Comparison of ENCODE assay signal across 8 cellular contexts in genomic region chr17:68087131-68087623, GRCh38. TPM values are rescaled to one million over a fixed set of nuclear protein-coding genes. Genes with fewer than 3 reads are reported as not detected.
A peak's percentile ranks its signal among the peaks of the same experiment; 100 is the strongest.
DNase-seq lines count a peak whose midpoint lies in the region; ATAC-seq and TF ChIP-seq lines count a peak whose summit lies in the region.
"Not testable (repeated sequence)": the region's sequence is repeated elsewhere in the genome, so short reads cannot be mapped to it uniquely, and the experiment has no call there.

No MANE protein-coding gene starts in this region.

- peak; percentile 71 for ATAC-seq in GM18502 (IDR thresholded peaks at IDR 0.05; ENCODE audit: poor library complexity, unreplicated experiment)
- ATAC-seq in GM21447 (IDR thresholded peaks at IDR 0.05; ENCODE audit: unreplicated experiment): peak; percentile 75
- peak; percentile 59 for ATAC-seq in HG03139 (IDR thresholded peaks at IDR 0.05; ENCODE audit: unreplicated experiment)
- ATAC-seq in lower lobe of right lung: peak; percentile 40 to 69
- ATAC-seq in stimulated activated naive CD8-positive, alpha-beta T cell treated with anti-CD3 and anti-CD28 coated beads, Interleukin-15, amount 100 ng/mL, for 72 hours: peak; percentile 81

- peaks cover 29% of the 10 kb centered on the region for H3K27me3 Mint-ChIP-seq in stimulated activated naive CD8-positive, alpha-beta T cell treated with anti-CD3 and anti-CD28 coated beads, Interleukin-15, amount 100 ng/mL, for 72 hours

- not testable (repeated sequence) for H3K9me3 ChIP-seq in lower lobe of right lung

- H3K4me1 ChIP-seq in lower lobe of right lung: peaks cover 18% of the 10 kb centered on the region

- peaks cover 49% of the 10 kb centered on the region for H3K4me1 Mint-ChIP-seq in stimulated activated naive CD8-positive, alpha-beta T cell treated with anti-CD3 and anti-CD28 coated beads, Interleukin-15, amount 100 ng/mL, for 72 hours

- not testable (repeated sequence) for H3K36me3 ChIP-seq in lower lobe of right lung

- not testable (repeated sequence) for H3K27ac Mint-ChIP-seq in stimulated activated naive CD8-positive, alpha-beta T cell treated with anti-CD3 and anti-CD28 coated beads, Interleukin-15, amount 100 ng/mL, for 72 hours

- H3K4me3 ChIP-seq in lower lobe of right lung: not testable (repeated sequence)

- not testable (repeated sequence) for TF ChIP-seq CTCF in lower lobe of right lung (IDR thresholded peaks at IDR 0.05)

- peak; percentile 62 for DNase-seq in NAMALWA (ENCODE audit: low spot score)
- peak; percentile 20 for DNase-seq in activated CD4-positive, alpha-beta T cell treated with anti-CD3 and anti-CD28 coated beads for 48 hours
- DNase-seq in activated gamma-delta T cell treated with anti-CD3 and anti-CD28 coated beads, Interleukin-2, amount 50 U/mL, for 16 hours (ENCODE audit: low read depth): peak; percentile 12
- not testable (repeated sequence) for DNase-seq in lower lobe of right lung
- peak; percentile 23 to 51 for DNase-seq in stimulated activated naive CD8-positive, alpha-beta T cell treated with anti-CD3 and anti-CD28 coated beads, Interleukin-15, amount 100 ng/mL, for 72 hours

- H3K27me3 ChIP-seq in lower lobe of right lung (ENCODE audit: low read depth): not testable (repeated sequence)

- not testable (repeated sequence) for H3K27ac ChIP-seq in lower lobe of right lung

- H3K4me3 Mint-ChIP-seq in stimulated activated naive CD8-positive, alpha-beta T cell treated with anti-CD3 and anti-CD28 coated beads, Interleukin-15, amount 100 ng/mL, for 72 hours: peak overlapping the region; percentile 68 to 78

- not testable (repeated sequence) for H3K9me3 Mint-ChIP-seq in stimulated activated naive CD8-positive, alpha-beta T cell treated with anti-CD3 and anti-CD28 coated beads, Interleukin-15, amount 100 ng/mL, for 72 hours

- intact Hi-C loops in lower lobe of right lung (cut with DNase I): not testable (repeated sequence)

RNA-seq across cellular contexts. Expression of gene KPNA2, which starts 51.6 kb away (rescaled TPM):
- total RNA-seq in lower lobe of right lung: 23.4 TPM
